Comparison of ENCODE assay signal across 2 cellular contexts in the genomic region with DNA sequence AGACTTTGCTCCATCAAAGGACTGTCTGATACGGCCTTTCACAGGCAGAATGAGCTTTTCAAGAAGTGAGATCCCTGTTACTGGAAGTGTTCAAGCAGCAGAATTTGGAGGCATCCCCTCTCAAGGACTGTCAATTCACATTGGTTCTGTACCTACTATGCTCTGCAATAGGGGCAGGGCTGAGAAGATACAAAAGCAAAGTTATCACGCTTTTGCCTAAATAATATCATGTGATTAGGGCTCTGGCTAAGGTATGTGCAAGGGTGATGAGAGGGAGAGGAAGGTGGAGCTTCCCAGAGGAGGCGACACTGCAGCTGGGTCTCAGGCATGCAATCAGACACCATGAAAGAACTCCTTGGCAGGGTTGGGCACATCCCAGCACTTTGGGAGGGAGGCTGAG.
TF ChIP-seq lines count a peak whose summit lies in the region.

No MANE protein-coding gene starts in this region.

TF ChIP-seq in HepG2, 621 proteins besides CTCF, POLR2A, EP300 and RAD21:
- TF ChIP-seq NR3C1 (CRISPR knock-in tag; IDR thresholded peaks at IDR 0.05) = no peak
- no peak for TF ChIP-seq CBX5 (CRISPR knock-in tag; IDR thresholded peaks at IDR 0.05; ENCODE audit: borderline replicate concordance)
- TF ChIP-seq, protein P1, sequence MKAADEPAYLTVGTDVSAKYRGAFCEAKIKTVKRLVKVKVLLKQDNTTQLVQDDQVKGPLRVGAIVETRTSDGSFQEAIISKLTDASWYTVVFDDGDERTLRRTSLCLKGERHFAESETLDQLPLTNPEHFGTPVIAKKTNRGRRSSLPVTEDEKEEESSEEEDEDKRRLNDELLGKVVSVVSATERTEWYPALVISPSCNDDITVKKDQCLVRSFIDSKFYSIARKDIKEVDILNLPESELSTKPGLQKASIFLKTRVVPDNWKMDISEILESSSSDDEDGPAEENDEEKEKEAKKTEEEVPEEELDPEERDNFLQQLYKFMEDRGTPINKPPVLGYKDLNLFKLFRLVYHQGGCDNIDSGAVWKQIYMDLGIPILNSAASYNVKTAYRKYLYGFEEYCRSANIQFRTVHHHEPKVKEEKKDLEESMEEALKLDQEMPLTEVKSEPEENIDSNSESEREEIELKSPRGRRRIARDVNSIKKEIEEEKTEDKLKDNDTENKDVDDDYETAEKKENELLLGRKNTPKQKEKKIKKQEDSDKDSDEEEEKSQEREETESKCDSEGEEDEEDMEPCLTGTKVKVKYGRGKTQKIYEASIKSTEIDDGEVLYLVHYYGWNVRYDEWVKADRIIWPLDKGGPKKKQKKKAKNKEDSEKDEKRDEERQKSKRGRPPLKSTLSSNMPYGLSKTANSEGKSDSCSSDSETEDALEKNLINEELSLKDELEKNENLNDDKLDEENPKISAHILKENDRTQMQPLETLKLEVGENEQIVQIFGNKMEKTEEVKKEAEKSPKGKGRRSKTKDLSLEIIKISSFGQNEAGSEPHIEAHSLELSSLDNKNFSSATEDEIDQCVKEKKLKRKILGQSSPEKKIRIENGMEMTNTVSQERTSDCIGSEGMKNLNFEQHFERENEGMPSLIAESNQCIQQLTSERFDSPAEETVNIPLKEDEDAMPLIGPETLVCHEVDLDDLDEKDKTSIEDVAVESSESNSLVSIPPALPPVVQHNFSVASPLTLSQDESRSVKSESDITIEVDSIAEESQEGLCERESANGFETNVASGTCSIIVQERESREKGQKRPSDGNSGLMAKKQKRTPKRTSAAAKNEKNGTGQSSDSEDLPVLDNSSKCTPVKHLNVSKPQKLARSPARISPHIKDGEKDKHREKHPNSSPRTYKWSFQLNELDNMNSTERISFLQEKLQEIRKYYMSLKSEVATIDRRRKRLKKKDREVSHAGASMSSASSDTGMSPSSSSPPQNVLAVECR (CRISPR knock-in tag; IDR thresholded peaks at IDR 0.05; ENCODE audit: borderline replicate concordance) = 0 out of 2 replicates have a peak, but pooled peaks have one; percentile 13
TF ChIP-seq in HepG2: peak in this region for 1.

TF ChIP-seq in K562, 482 proteins besides CTCF, POLR2A, EP300 and RAD21:
- TF ChIP-seq MAFG (tag; conservative IDR thresholded peaks at IDR 0.05) (no peak), ZNF79 (CRISPR knock-in tag; IDR thresholded peaks at IDR 0.05; ENCODE audit: low read depth) (no peak), MCM5 (IDR thresholded peaks at IDR 0.05; ENCODE audit: low read depth) (no peak), ILF3 (IDR thresholded peaks at IDR 0.05; ENCODE audit: borderline replicate concordance) (no peak), CBFA2T2 (conservative IDR thresholded peaks at IDR 0.05) (no peak), ZNF507 (tag; conservative IDR thresholded peaks at IDR 0.05) (no peak), ZNF239 (CRISPR knock-in tag; IDR thresholded peaks at IDR 0.05) (peak; percentile 27; the same call in 1 of the 2 replicates), TEAD1 (CRISPR knock-in tag; IDR thresholded peaks at IDR 0.05) (no peak), ZNF274 (IDR thresholded peaks at IDR 0.05; ENCODE audit: borderline replicate concordance, low read depth, low read length) (no peak), SETDB1 (IDR thresholded peaks at IDR 0.05; ENCODE audit: low read length) (no peak), MAFK (IDR thresholded peaks at IDR 0.05; ENCODE audit: low read length) (no peak), KLF13 (tag; IDR thresholded peaks at IDR 0.05; ENCODE audit: borderline replicate concordance, low read depth) (no peak), STAG1 (CRISPR knock-in tag; IDR thresholded peaks at IDR 0.05; ENCODE audit: borderline replicate concordance) (no peak), TAF1 (IDR thresholded peaks at IDR 0.05; ENCODE audit: control insufficient read depth, extremely low read depth, insufficient read depth, low read length, severe bottlenecking) (no peak), JUN (IDR thresholded peaks at IDR 0.05; ENCODE audit: borderline replicate concordance, low read depth, low read length) (no peak), JUN (CRISPR knock-in tag; IDR thresholded peaks at IDR 0.05; ENCODE audit: borderline replicate concordance) (no peak), E2F3 (CRISPR knock-in tag; IDR thresholded peaks at IDR 0.05) (0 out of 2 replicates have a peak, but pooled peaks have one; percentile 32), MYBL2 (IDR thresholded peaks at IDR 0.05; ENCODE audit: low read depth) (no peak), MYBL2 (CRISPR knock-in tag; IDR thresholded peaks at IDR 0.05; ENCODE audit: borderline replicate concordance) (no peak)
- TF ChIP-seq, protein P2, sequence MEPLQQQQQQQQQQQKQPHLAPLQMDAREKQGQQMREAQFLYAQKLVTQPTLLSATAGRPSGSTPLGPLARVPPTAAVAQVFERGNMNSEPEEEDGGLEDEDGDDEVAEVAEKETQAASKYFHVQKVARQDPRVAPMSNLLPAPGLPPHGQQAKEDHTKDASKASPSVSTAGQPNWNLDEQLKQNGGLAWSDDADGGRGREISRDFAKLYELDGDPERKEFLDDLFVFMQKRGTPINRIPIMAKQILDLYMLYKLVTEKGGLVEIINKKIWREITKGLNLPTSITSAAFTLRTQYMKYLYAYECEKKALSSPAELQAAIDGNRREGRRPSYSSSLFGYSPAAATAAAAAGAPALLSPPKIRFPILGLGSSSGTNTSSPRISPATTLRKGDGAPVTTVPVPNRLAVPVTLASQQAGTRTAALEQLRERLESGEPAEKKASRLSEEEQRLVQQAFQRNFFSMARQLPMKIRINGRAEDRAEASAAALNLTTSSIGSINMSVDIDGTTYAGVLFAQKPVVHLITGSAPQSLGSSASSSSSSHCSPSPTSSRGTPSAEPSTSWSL (CRISPR knock-in tag; IDR thresholded peaks at IDR 0.05; ENCODE audit: borderline replicate concordance) = no peak
- TF ChIP-seq, protein P3, sequence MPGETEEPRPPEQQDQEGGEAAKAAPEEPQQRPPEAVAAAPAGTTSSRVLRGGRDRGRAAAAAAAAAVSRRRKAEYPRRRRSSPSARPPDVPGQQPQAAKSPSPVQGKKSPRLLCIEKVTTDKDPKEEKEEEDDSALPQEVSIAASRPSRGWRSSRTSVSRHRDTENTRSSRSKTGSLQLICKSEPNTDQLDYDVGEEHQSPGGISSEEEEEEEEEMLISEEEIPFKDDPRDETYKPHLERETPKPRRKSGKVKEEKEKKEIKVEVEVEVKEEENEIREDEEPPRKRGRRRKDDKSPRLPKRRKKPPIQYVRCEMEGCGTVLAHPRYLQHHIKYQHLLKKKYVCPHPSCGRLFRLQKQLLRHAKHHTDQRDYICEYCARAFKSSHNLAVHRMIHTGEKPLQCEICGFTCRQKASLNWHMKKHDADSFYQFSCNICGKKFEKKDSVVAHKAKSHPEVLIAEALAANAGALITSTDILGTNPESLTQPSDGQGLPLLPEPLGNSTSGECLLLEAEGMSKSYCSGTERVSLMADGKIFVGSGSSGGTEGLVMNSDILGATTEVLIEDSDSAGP (CRISPR knock-in tag; IDR thresholded peaks at IDR 0.05) = no peak
- TF ChIP-seq, protein P4, sequence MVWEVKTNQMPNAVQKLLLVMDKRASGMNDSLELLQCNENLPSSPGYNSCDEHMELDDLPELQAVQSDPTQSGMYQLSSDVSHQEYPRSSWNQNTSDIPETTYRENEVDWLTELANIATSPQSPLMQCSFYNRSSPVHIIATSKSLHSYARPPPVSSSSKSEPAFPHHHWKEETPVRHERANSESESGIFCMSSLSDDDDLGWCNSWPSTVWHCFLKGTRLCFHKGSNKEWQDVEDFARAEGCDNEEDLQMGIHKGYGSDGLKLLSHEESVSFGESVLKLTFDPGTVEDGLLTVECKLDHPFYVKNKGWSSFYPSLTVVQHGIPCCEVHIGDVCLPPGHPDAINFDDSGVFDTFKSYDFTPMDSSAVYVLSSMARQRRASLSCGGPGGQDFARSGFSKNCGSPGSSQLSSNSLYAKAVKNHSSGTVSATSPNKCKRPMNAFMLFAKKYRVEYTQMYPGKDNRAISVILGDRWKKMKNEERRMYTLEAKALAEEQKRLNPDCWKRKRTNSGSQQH (CRISPR knock-in tag; IDR thresholded peaks at IDR 0.05) = no peak
- TF ChIP-seq, protein P5, sequence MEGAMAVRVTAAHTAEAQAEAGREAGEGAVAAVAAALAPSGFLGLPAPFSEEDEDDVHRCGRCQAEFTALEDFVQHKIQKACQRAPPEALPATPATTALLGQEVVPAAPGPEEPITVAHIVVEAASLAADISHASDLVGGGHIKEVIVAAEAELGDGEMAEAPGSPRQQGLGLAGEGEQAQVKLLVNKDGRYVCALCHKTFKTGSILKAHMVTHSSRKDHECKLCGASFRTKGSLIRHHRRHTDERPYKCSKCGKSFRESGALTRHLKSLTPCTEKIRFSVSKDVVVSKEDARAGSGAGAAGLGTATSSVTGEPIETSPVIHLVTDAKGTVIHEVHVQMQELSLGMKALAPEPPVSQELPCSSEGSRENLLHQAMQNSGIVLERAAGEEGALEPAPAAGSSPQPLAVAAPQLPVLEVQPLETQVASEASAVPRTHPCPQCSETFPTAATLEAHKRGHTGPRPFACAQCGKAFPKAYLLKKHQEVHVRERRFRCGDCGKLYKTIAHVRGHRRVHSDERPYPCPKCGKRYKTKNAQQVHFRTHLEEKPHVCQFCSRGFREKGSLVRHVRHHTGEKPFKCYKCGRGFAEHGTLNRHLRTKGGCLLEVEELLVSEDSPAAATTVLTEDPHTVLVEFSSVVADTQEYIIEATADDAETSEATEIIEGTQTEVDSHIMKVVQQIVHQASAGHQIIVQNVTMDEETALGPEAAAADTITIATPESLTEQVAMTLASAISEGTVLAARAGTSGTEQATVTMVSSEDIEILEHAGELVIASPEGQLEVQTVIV (CRISPR knock-in tag; IDR thresholded peaks at IDR 0.05; ENCODE audit: borderline replicate concordance) = no peak
- TF ChIP-seq, protein P6, sequence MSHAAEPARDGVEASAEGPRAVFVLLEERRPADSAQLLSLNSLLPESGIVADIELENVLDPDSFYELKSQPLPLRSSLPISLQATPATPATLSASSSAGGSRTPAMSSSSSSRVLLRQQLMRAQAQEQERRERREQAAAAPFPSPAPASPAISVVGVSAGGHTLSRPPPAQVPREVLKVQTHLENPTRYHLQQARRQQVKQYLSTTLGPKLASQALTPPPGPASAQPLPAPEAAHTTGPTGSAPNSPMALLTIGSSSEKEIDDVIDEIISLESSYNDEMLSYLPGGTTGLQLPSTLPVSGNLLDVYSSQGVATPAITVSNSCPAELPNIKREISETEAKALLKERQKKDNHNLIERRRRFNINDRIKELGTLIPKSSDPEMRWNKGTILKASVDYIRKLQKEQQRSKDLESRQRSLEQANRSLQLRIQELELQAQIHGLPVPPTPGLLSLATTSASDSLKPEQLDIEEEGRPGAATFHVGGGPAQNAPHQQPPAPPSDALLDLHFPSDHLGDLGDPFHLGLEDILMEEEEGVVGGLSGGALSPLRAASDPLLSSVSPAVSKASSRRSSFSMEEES (CRISPR knock-in tag; IDR thresholded peaks at IDR 0.05) = peak; percentile 59
- TF ChIP-seq, protein P7, sequence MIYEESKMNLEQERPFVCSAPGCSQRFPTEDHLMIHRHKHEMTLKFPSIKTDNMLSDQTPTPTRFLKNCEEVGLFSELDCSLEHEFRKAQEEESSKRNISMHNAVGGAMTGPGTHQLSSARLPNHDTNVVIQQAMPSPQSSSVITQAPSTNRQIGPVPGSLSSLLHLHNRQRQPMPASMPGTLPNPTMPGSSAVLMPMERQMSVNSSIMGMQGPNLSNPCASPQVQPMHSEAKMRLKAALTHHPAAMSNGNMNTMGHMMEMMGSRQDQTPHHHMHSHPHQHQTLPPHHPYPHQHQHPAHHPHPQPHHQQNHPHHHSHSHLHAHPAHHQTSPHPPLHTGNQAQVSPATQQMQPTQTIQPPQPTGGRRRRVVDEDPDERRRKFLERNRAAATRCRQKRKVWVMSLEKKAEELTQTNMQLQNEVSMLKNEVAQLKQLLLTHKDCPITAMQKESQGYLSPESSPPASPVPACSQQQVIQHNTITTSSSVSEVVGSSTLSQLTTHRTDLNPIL (CRISPR knock-in tag; IDR thresholded peaks at IDR 0.05) = no peak
- TF ChIP-seq, protein P8, sequence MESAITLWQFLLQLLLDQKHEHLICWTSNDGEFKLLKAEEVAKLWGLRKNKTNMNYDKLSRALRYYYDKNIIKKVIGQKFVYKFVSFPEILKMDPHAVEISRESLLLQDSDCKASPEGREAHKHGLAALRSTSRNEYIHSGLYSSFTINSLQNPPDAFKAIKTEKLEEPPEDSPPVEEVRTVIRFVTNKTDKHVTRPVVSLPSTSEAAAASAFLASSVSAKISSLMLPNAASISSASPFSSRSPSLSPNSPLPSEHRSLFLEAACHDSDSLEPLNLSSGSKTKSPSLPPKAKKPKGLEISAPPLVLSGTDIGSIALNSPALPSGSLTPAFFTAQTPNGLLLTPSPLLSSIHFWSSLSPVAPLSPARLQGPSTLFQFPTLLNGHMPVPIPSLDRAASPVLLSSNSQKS (CRISPR knock-in tag; IDR thresholded peaks at IDR 0.05) = no peak
- TF ChIP-seq, protein P9, sequence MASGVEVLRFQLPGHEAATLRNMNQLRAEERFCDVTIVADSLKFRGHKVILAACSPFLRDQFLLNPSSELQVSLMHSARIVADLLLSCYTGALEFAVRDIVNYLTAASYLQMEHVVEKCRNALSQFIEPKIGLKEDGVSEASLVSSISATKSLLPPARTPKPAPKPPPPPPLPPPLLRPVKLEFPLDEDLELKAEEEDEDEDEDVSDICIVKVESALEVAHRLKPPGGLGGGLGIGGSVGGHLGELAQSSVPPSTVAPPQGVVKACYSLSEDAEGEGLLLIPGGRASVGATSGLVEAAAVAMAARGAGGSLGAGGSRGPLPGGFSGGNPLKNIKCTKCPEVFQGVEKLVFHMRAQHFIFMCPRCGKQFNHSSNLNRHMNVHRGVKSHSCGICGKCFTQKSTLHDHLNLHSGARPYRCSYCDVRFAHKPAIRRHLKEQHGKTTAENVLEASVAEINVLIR (CRISPR knock-in tag; IDR thresholded peaks at IDR 0.05) = no peak
- TF ChIP-seq, protein P10, sequence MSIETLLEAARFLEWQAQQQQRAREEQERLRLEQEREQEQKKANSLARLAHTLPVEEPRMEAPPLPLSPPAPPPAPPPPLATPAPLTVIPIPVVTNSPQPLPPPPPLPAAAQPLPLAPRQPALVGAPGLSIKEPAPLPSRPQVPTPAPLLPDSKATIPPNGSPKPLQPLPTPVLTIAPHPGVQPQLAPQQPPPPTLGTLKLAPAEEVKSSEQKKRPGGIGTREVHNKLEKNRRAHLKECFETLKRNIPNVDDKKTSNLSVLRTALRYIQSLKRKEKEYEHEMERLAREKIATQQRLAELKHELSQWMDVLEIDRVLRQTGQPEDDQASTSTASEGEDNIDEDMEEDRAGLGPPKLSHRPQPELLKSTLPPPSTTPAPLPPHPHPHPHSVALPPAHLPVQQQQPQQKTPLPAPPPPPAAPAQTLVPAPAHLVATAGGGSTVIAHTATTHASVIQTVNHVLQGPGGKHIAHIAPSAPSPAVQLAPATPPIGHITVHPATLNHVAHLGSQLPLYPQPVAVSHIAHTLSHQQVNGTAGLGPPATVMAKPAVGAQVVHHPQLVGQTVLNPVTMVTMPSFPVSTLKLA (conservative IDR thresholded peaks at IDR 0.05) = no peak
